Comparison of ENCODE assay signal across 38 cellular contexts in the genomic region with DNA sequence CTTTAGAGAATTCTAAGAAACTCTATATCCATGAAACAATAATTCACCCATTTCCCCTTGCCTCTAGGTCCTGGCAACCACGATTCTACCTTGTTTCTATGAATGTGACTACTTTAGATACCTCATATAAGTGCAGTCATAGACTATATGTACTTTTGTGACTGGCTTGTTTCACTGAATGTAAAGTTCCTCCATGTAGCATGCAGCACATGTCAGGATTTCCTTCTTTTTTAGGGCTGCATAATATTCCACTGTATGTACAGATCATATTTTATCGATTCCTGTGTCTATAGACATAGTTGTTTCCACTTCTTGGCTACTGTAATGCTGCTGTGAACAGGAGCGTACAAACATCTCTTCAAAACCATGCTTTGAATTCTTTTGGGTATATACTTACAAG.
"Had no signal": no experiment of that assay in that cellular context is flagged by ENCODE, and none has a peak within 500 bp of the region (broad histone marks: within the 10 kb centered on the region; RNA-seq: fewer than 3 reads in every experiment).

No MANE protein-coding gene starts in this region.

- DNase-seq: activated CD4-positive, alpha-beta memory T cell treated with anti-CD3 and anti-CD28 coated beads, Interleukin-2, amount 10 ng/mL, durations not matched to agents 7 days and 5 days; activated CD4-positive, alpha-beta T cell treated with anti-CD3 and anti-CD28 coated beads for 1 hour; activated CD4-positive, alpha-beta T cell treated with anti-CD3 and anti-CD28 coated beads for 36 hours; activated CD4-positive, alpha-beta T cell treated with anti-CD3 and anti-CD28 coated beads for 48 hours; activated CD4-positive, alpha-beta T cell treated with anti-CD3 and anti-CD28 coated beads, Interleukin-2, amount 10 ng/mL, durations not matched to agents 7 days and 5 days; activated CD4-positive, alpha-beta T cell treated with anti-CD3 and anti-CD28 coated beads, Interleukin-2, amount 50 U/mL, for 48 hours; activated CD4-positive, CD25-positive, alpha-beta regulatory T cell; activated CD8-positive, alpha-beta memory T cell treated with anti-CD3 and anti-CD28 coated beads for 24 hours; activated CD8-positive, alpha-beta memory T cell treated with anti-CD3 and anti-CD28 coated beads, Interleukin-2, amount 10 ng/mL, durations not matched to agents 7 days and 5 days; activated CD8-positive, alpha-beta memory T cell treated with anti-CD3 and anti-CD28 coated beads, Interleukin-2, amount 50 U/mL, for 48 hours; activated CD8-positive, alpha-beta T cell treated with anti-CD3 and anti-CD28 coated beads, Interleukin-2, amount 10 ng/mL, durations not matched to agents 7 days and 5 days; activated effector memory CD4-positive, alpha-beta T cell treated with Interleukin-2 at 50 U/mL for 16 hours; activated gamma-delta T cell; activated naive CD4-positive, alpha-beta T cell treated with anti-CD3 and anti-CD28 coated beads, Interleukin-2, amount 50 U/mL, for 16 hours; activated naive CD4-positive, alpha-beta T cell treated with Interleukin-2 at 50 U/mL for 16 hours; activated naive CD8-positive, alpha-beta T cell treated with anti-CD3 and anti-CD28 coated beads, Interleukin-2, amount 10 ng/mL, durations not matched to agents 7 days and 5 days; activated naive CD8-positive, alpha-beta T cell treated with anti-CD3 and anti-CD28 coated beads, Interleukin-2, amount 50 U/mL, for 24 hours; activated T-cell treated with anti-CD3 and anti-CD28 coated beads, Interleukin-2, amount 50 U/mL, for 24 hours; activated T-cell treated with anti-CD3 and anti-CD28 coated beads, Interleukin-2, amount 50 U/mL, for 48 hours; amygdala; anterior cingulate cortex; caudate nucleus; cerebellar nuclear complex; T-helper 1 cell; T-helper 2 cell; T-helper 9 cell; WERI-Rb-1 had no signal

- H3K27ac ChIP-seq: cardiac muscle cell, WERI-Rb-1 had no signal

- H3K4me3 Mint-ChIP-seq: activated CD4-positive, alpha-beta memory T cell treated with anti-CD3 and anti-CD28 coated beads, Interleukin-2, amount 10 ng/mL, durations not matched to agents 7 days and 5 days; activated CD4-positive, alpha-beta T cell treated with anti-CD3 and anti-CD28 coated beads for 36 hours; activated CD4-positive, alpha-beta T cell treated with anti-CD3 and anti-CD28 coated beads, Interleukin-2, amount 10 ng/mL, durations not matched to agents 7 days and 5 days; activated CD8-positive, alpha-beta memory T cell treated with anti-CD3 and anti-CD28 coated beads, Interleukin-2, amount 10 ng/mL, durations not matched to agents 7 days and 5 days; activated CD8-positive, alpha-beta T cell treated with anti-CD3 and anti-CD28 coated beads, Interleukin-2, amount 10 ng/mL, durations not matched to agents 7 days and 5 days; activated naive CD8-positive, alpha-beta T cell; activated naive CD8-positive, alpha-beta T cell treated with anti-CD3 and anti-CD28 coated beads, Interleukin-2, amount 10 ng/mL, durations not matched to agents 7 days and 5 days; activated naive CD8-positive, alpha-beta T cell treated with anti-CD3 and anti-CD28 coated beads, Interleukin-2, amount 50 U/mL, for 24 hours; activated T-cell treated with anti-CD3 and anti-CD28 coated beads, Interleukin-2, amount 50 U/mL, for 24 hours; brain; central memory CD8-positive, alpha-beta T cell; T-helper 1 cell treated with Interleukin-12 subunit alpha and Interleukin-12 subunit beta and Interleukin-4 antibody, amounts not matched to agents 30 μg/mL and 1 μg/mL, for 36 hours; T-helper 2 cell treated with Interferon-gamma antibody and Interleukin-4, amounts not matched to agents 5 μg/mL and 100 μg/mL, for 36 hours; WTC11 had no signal

- H3K27me3 ChIP-seq: ascending aorta, cardiac muscle cell had no signal

- H3K27me3 Mint-ChIP-seq: activated CD4-positive, alpha-beta memory T cell treated with anti-CD3 and anti-CD28 coated beads, Interleukin-2, amount 10 ng/mL, durations not matched to agents 7 days and 5 days; activated CD4-positive, alpha-beta T cell treated with anti-CD3 and anti-CD28 coated beads for 36 hours; activated CD4-positive, alpha-beta T cell treated with anti-CD3 and anti-CD28 coated beads, Interleukin-2, amount 10 ng/mL, durations not matched to agents 7 days and 5 days; activated CD8-positive, alpha-beta memory T cell treated with anti-CD3 and anti-CD28 coated beads, Interleukin-2, amount 10 ng/mL, durations not matched to agents 7 days and 5 days; activated naive CD8-positive, alpha-beta T cell; activated naive CD8-positive, alpha-beta T cell treated with anti-CD3 and anti-CD28 coated beads, Interleukin-2, amount 10 ng/mL, durations not matched to agents 7 days and 5 days; activated naive CD8-positive, alpha-beta T cell treated with anti-CD3 and anti-CD28 coated beads, Interleukin-2, amount 50 U/mL, for 24 hours; activated T-cell treated with anti-CD3 and anti-CD28 coated beads, Interleukin-2, amount 50 U/mL, for 24 hours; brain; central memory CD8-positive, alpha-beta T cell had no signal

- H3K4me1 Mint-ChIP-seq: brain had no signal

- FAIRE-seq: bronchial epithelial cell had no signal

- H3K4me3 ChIP-seq: ascending aorta, cardiac muscle cell had no signal

- H3K27ac Mint-ChIP-seq: activated CD4-positive, alpha-beta memory T cell treated with anti-CD3 and anti-CD28 coated beads, Interleukin-2, amount 10 ng/mL, durations not matched to agents 7 days and 5 days; activated CD4-positive, alpha-beta T cell treated with anti-CD3 and anti-CD28 coated beads for 36 hours; activated CD4-positive, alpha-beta T cell treated with anti-CD3 and anti-CD28 coated beads, Interleukin-2, amount 10 ng/mL, durations not matched to agents 7 days and 5 days; activated CD8-positive, alpha-beta memory T cell treated with anti-CD3 and anti-CD28 coated beads, Interleukin-2, amount 10 ng/mL, durations not matched to agents 7 days and 5 days; activated CD8-positive, alpha-beta T cell treated with anti-CD3 and anti-CD28 coated beads, Interleukin-2, amount 10 ng/mL, durations not matched to agents 7 days and 5 days; activated naive CD8-positive, alpha-beta T cell; activated naive CD8-positive, alpha-beta T cell treated with anti-CD3 and anti-CD28 coated beads, Interleukin-2, amount 10 ng/mL, durations not matched to agents 7 days and 5 days; activated naive CD8-positive, alpha-beta T cell treated with anti-CD3 and anti-CD28 coated beads, Interleukin-2, amount 50 U/mL, for 24 hours; activated T-cell treated with anti-CD3 and anti-CD28 coated beads, Interleukin-2, amount 50 U/mL, for 24 hours; activated T-helper 2 cell treated with anti-CD3 and anti-CD28 coated beads, Interferon-gamma antibody, Interleukin-2, Interleukin-4, amounts not matched to agents 10 μg/mL and 5 μg/mL and 100 μg/mL, durations not matched to agents 14 hours and 24 hours and 36 hours; brain; T-helper 1 cell treated with Interleukin-12 subunit alpha and Interleukin-12 subunit beta and Interleukin-4 antibody, amounts not matched to agents 30 μg/mL and 1 μg/mL, for 36 hours; T-helper 2 cell treated with Interferon-gamma antibody and Interleukin-4, amounts not matched to agents 5 μg/mL and 100 μg/mL, for 36 hours; WTC11 had no signal

- H3K9me3 ChIP-seq: ascending aorta had no signal

- H3K9me3 Mint-ChIP-seq: central memory CD8-positive, alpha-beta T cell had no signal

- ATAC-seq: activated CD4-positive, alpha-beta T cell treated with anti-CD3 and anti-CD28 coated beads for 36 hours; activated CD4-positive, CD25-positive, alpha-beta regulatory T cell treated with anti-CD3 and anti-CD28 coated beads, Interleukin-2, amount 50 U/mL, for 24 hours; activated CD8-positive, alpha-beta memory T cell treated with anti-CD3 and anti-CD28 coated beads, Interleukin-2, amount 10 ng/mL, durations not matched to agents 7 days and 5 days; activated CD8-positive, alpha-beta T cell treated with anti-CD3 and anti-CD28 coated beads, Interleukin-2, amount 10 ng/mL, durations not matched to agents 7 days and 5 days; activated naive CD8-positive, alpha-beta T cell treated with anti-CD3 and anti-CD28 coated beads, Interleukin-2, amount 50 U/mL, for 24 hours; WTC11 had no signal
